In genomic region chr11:117979481-117980211, GRCh38 we compare ENCODE assay signal across 9 cellular contexts. TPM values are rescaled to one million over a fixed set of nuclear protein-coding genes. Genes with fewer than 3 reads are reported as not detected.
A peak's percentile ranks its signal among the peaks of the same experiment; 100 is the strongest.
DNase-seq lines count a peak whose midpoint lies in the region; ATAC-seq, FAIRE-seq and TF ChIP-seq lines count a peak whose summit lies in the region.
"Had no signal": no experiment of that assay in that cellular context is flagged by ENCODE, and none has a peak within 500 bp of the region (broad histone marks: within the 10 kb centered on the region; RNA-seq: fewer than 3 reads in every experiment).

No MANE protein-coding gene starts in this region.

- no peaks in the 10 kb centered on the region for H3K27me3 Mint-ChIP-seq in activated T-cell treated with anti-CD3 and anti-CD28 coated beads, Interleukin-2, amount 50 U/mL, for 4 hours (ENCODE audit: low read depth)
- peaks cover 39% of the 10 kb centered on the region for H3K27me3 Mint-ChIP-seq in type B pancreatic cell

- peak; percentile 64 to 67 for ATAC-seq in activated T-cell treated with anti-CD3 and anti-CD28 coated beads, Interleukin-2, amount 50 U/mL, for 4 hours
- peak; percentile 47 to 67 for ATAC-seq in left cardiac atrium

- H3K4me1 Mint-ChIP-seq in activated T-cell treated with anti-CD3 and anti-CD28 coated beads, Interleukin-2, amount 50 U/mL, for 4 hours (ENCODE audit: low read depth), result peaks cover 76% of the 10 kb centered on the region
- H3K4me1 Mint-ChIP-seq in type B pancreatic cell (ENCODE audit: unreplicated experiment), result no peaks in the 10 kb centered on the region

- H3K9ac ChIP-seq in Loucy (ENCODE audit: low read depth, low read length, poor library complexity, severe bottlenecking), result no peak overlapping the region

- DNase-seq in activated T-cell treated with anti-CD3 and anti-CD28 coated beads, Interleukin-2, amount 50 U/mL, for 4 hours, result no peak
- no peak for DNase-seq in activated T-cell treated with anti-CD3 and anti-CD28 coated beads, Interleukin-2, amount 50 U/mL, for 1 hour
- no peak for DNase-seq in left cardiac atrium
- DNase-seq in type B pancreatic cell (ENCODE audit: extremely low spot score, unreplicated experiment), result no peak
- DNase-seq in NCI-H2227 treated with DMSO at 0.1 percent for 48 hours (lab: John Stamatoyannopoulos, UW), result no peak
- no peak for DNase-seq in HTR-8/SVneo (ENCODE audit: insufficient read length, low spot score)
- no peak for DNase-seq in stimulated activated naive CD4-positive, alpha-beta T cell treated with Interleukin-2 at 50 U/mL for 16 hours (lab: John Stamatoyannopoulos, UW)
- DNase-seq: AML-193 had no signal

- no peaks in the 10 kb centered on the region for H3K79me2 ChIP-seq in Loucy (ENCODE audit: insufficient read depth, low read length)

- H3F3A ChIP-seq in Loucy (ENCODE audit: low read depth), result no peaks in the 10 kb centered on the region

- H4K20me1 ChIP-seq in Loucy (ENCODE audit: insufficient read depth, low read length, poor library complexity, severe bottlenecking), result no peaks in the 10 kb centered on the region

- H3K27ac Mint-ChIP-seq in type B pancreatic cell, result peak overlapping the region; percentile 5

- H3K36me3 Mint-ChIP-seq in activated T-cell treated with anti-CD3 and anti-CD28 coated beads, Interleukin-2, amount 50 U/mL, for 4 hours (ENCODE audit: insufficient read depth), result peaks cover 10% of the 10 kb centered on the region
- H3K36me3 Mint-ChIP-seq in type B pancreatic cell, result no peaks in the 10 kb centered on the region

- no peak overlapping the region for H3K4me3 ChIP-seq in Loucy (ENCODE audit: low read length, poor library complexity, severe bottlenecking)

- H3K4me2 ChIP-seq in Loucy (ENCODE audit: low read depth, low read length, poor library complexity, severe bottlenecking), result no peak overlapping the region

- TF ChIP-seq CTCF in Loucy (conservative IDR thresholded peaks at IDR 0.05; ENCODE audit: low read length) (no peak), type B pancreatic cell (conservative IDR thresholded peaks at IDR 0.05) (no peak)

- intact Hi-C loops in left cardiac atrium (cut with DNase I), result no loop called here

- no peak for FAIRE-seq in HTR-8/SVneo (lab: Jason Lieb, UNC)

- no peaks in the 10 kb centered on the region for H3K36me3 ChIP-seq in Loucy (ENCODE audit: insufficient read depth, low read length)

- H3K4me1 ChIP-seq in Loucy (ENCODE audit: insufficient read depth, low read length, poor library complexity, severe bottlenecking), result peaks cover 24% of the 10 kb centered on the region

- H3K27me3 ChIP-seq in Loucy (ENCODE audit: insufficient read depth, low read length, poor library complexity, severe bottlenecking), result no peaks in the 10 kb centered on the region

- no peaks in the 10 kb centered on the region for H3K9me3 ChIP-seq in Loucy (ENCODE audit: insufficient read depth, low read depth, low read length)

- no peaks in the 10 kb centered on the region for H3K9me2 ChIP-seq in Loucy (replicated peaks; ENCODE audit: low read depth, low read length)

- H2AFZ ChIP-seq in Loucy (ENCODE audit: low read length), result peak overlapping the region; percentile 45; the same call in 1 of the 2 replicates

- H3K4me3 Mint-ChIP-seq in activated T-cell treated with anti-CD3 and anti-CD28 coated beads, Interleukin-2, amount 50 U/mL, for 4 hours, result peak overlapping the region; percentile 1
- no peak overlapping the region for H3K4me3 Mint-ChIP-seq in type B pancreatic cell

- no peaks in the 10 kb centered on the region for H3K9me3 Mint-ChIP-seq in activated T-cell treated with anti-CD3 and anti-CD28 coated beads, Interleukin-2, amount 50 U/mL, for 4 hours
- peaks cover 6% of the 10 kb centered on the region for H3K9me3 Mint-ChIP-seq in type B pancreatic cell

RNA-seq across cellular contexts. Expression of gene IL10RA, which starts 6.5 kb away (rescaled TPM):
- 10 to 100 TPM; 30.5 to 39.3 (median 36.6) TPM for total RNA-seq in activated T-cell treated with anti-CD3 and anti-CD28 coated beads, Interleukin-2, amount 50 U/mL, for 4 hours
- total RNA-seq in left cardiac atrium (10 to 100 TPM in 1 of 2 donors, 1 to 10 TPM in 1; 8.2 to 17.6 TPM), type B pancreatic cell (ENCODE audit: low replicate concordance) (0.48 and 0.62 TPM in 2 replicates)

RNA-seq across cellular contexts. Expression of gene TMPRSS13, which starts 50.4 kb away (rescaled TPM):
- total RNA-seq in activated T-cell treated with anti-CD3 and anti-CD28 coated beads, Interleukin-2, amount 50 U/mL, for 4 hours, result under 1 TPM; 0.26 to 0.38 (median 0.38) TPM
- under 1 TPM; 0.15 to 0.16 TPM for total RNA-seq in left cardiac atrium
- total RNA-seq in type B pancreatic cell (ENCODE audit: low replicate concordance), result 6.9 and 22.7 TPM in 2 replicates
